Comparison of ENCODE assay signal across 1 cellular context in genomic region chr12:10067942-10068341, GRCh38.
TF ChIP-seq lines count a peak whose summit lies in the region.

No MANE protein-coding gene starts in this region.

TF ChIP-seq in H1, 55 proteins besides CTCF, POLR2A, EP300 and RAD21:
- no peak for TF ChIP-seq RXRA (IDR thresholded peaks at IDR 0.05; ENCODE audit: insufficient read depth, low read depth, low read length)
- no peak for TF ChIP-seq CREB1 (IDR thresholded peaks at IDR 0.05)
- TF ChIP-seq ZNF274 (IDR thresholded peaks at IDR 0.05; ENCODE audit: borderline replicate concordance, extremely low read depth, low read length), result no peak
- TF ChIP-seq CHD1 (IDR thresholded peaks at IDR 0.05; ENCODE audit: low read depth, low read length), result no peak
- TF ChIP-seq GABPA (IDR thresholded peaks at IDR 0.05; ENCODE audit: borderline replicate concordance, insufficient read depth, low read length), result no peak
- TF ChIP-seq NRF1 (IDR thresholded peaks at IDR 0.05; ENCODE audit: low read depth, low read length), result no peak
- TF ChIP-seq SIRT6 (IDR thresholded peaks at IDR 0.05; ENCODE audit: low read length), result no peak
- no peak for TF ChIP-seq EGR1 (IDR thresholded peaks at IDR 0.05; ENCODE audit: borderline replicate concordance, low read depth, low read length)
- TF ChIP-seq POU5F1 (IDR thresholded peaks at IDR 0.05; ENCODE audit: low read depth, low read length), result no peak
- TF ChIP-seq SIN3A (conservative IDR thresholded peaks at IDR 0.05 in 1 of 2, IDR thresholded peaks at IDR 0.05 in 1 of 2; ENCODE audit: low read depth in 1 of 2, low read length in 2 of 2), result no peak
- no peak for TF ChIP-seq SAP30 (IDR thresholded peaks at IDR 0.05; ENCODE audit: insufficient read depth, insufficient replicate concordance, low read length)
- no peak for TF ChIP-seq TEAD4 (IDR thresholded peaks at IDR 0.05; ENCODE audit: low read depth, low read length)
- TF ChIP-seq HDAC2 (IDR thresholded peaks at IDR 0.05; ENCODE audit: borderline replicate concordance in 1 of 2, low read depth in 2 of 2, low read length in 2 of 2), result no peak
- TF ChIP-seq JUN (IDR thresholded peaks at IDR 0.05; ENCODE audit: low read depth, low read length), result no peak
